ENCODE assay signal across 8 cellular contexts in the genomic region with DNA sequence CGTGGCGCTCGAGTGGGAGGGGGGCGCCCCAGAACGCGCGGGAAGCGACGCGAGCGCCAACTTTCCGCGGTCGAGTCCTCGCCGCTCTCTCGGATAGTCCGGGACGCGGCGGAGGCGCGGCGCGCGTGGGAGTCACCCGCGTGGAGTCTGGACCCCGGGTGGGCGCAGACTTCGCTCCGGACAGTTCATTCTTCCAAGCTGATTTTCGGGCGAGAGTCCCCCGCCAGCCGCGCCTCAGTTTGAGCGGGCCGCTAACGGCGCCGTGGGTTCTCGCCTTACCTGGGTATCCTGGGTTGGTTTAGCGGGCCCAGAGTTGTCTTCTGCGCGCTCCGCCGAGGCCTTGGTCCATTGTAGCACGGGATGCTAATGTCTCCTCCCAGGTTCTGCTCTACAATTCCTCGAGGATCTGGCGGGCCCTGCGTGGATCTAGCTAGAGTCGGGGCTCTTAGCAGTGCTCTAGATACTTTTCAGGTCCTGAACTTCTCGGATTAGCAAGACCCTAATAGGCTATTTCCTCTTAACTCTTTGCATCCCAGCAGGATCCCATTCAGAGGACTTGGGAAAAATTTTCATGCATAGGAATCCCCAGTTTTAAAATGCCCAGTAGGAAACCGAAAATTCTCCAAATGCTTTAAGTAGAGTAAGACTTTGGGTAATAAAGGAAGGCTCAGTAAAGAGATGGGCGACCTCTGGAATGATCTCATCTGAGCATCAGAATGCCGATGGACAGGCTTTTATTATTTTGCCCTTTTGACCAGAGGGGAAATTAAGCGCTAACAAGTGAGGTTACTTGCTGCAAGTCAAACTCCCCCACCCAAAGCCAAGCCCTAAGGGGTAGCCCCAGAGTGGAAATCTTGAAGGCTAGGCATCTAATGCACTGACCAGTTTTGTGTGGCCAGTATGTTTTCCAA. TPM values are rescaled to one million over a fixed set of nuclear protein-coding genes. Genes with fewer than 3 reads are reported as not detected.
A peak's percentile ranks its signal among the peaks of the same experiment; 100 is the strongest.
DNase-seq lines count a peak whose midpoint lies in the region; ATAC-seq and TF ChIP-seq lines count a peak whose summit lies in the region.

No MANE protein-coding gene starts in this region.

- H2BK120ac ChIP-seq in IMR-90 (ENCODE audit: low read depth, low read length), result peak overlapping the region; percentile 47; the same call in 1 of the 2 replicates

- peak overlapping the region; percentile 60; the same call in 1 of the 3 replicates for H2BK15ac ChIP-seq in IMR-90 (ENCODE audit: low read depth, low read length)

- H3K4ac ChIP-seq in IMR-90 (ENCODE audit: low read depth, low read length), result peak overlapping the region; percentile 48

- BruUV-seq in IMR-90 (replicated peaks; lab: Mats Ljungman, UMichigan), result no TSS peak

- H3K9me1 ChIP-seq in IMR-90 (ENCODE audit: insufficient read depth, low read length), result 0 out of 2 replicates have a peak, but pooled peaks cover 4% of the 10 kb centered on the region

- H3K27me3 Mint-ChIP-seq in activated T-cell treated with anti-CD3 and anti-CD28 coated beads, Interleukin-2, amount 50 U/mL, for 4 hours (ENCODE audit: low read depth), result peaks cover 62% of the 10 kb centered on the region

- H2BK20ac ChIP-seq in IMR-90 (ENCODE audit: low read depth, low read length), result no peak overlapping the region

- H3K27me3 ChIP-seq in BLaER1 treated with 17β-estradiol and CSF1 and Interleukin-3, amounts not matched to agents 10 nM and 100 nM, result peaks cover 51 to 67% (median 56%) of the 10 kb centered on the region in 11 experiments
- H3K27me3 ChIP-seq in IMR-90 (ENCODE audit: control insufficient read depth, insufficient read depth, low read length) (no peaks in the 10 kb centered on the region), ovary (no peaks in the 10 kb centered on the region)

- H4K20me1 ChIP-seq in BLaER1 treated with 17β-estradiol and CSF1 and Interleukin-3, amounts not matched to agents 10 nM and 100 nM, result peaks cover 0 to 28% (median 0%) of the 10 kb centered on the region in 11 experiments; a peak in 9 of 22 replicates
- 0 out of 2 replicates have a peak, but pooled peaks cover 3% of the 10 kb centered on the region for H4K20me1 ChIP-seq in IMR-90 (ENCODE audit: insufficient read depth, low read length)

- H3K27ac ChIP-seq in BLaER1 treated with 17β-estradiol and CSF1 and Interleukin-3, amounts not matched to agents 10 nM and 100 nM, result peak overlapping the region; percentile 30 to 91 (median 86); a peak in 20 of 22 replicates
- H3K27ac ChIP-seq in IMR-90 (ENCODE audit: insufficient read depth, low read length), result peak overlapping the region; percentile 66; the same call in 1 of the 2 replicates
- no peak overlapping the region for H3K27ac ChIP-seq in ovary

- no peaks in the 10 kb centered on the region for H3K9me3 ChIP-seq in BLaER1 treated with 17β-estradiol and CSF1 and Interleukin-3, amounts not matched to agents 10 nM and 100 nM (replicated peaks in 1 of 11)
- H3K9me3 ChIP-seq in IMR-90 (ENCODE audit: control insufficient read depth, insufficient read depth, low read length) (no peaks in the 10 kb centered on the region), ovary (no peaks in the 10 kb centered on the region)

- peak overlapping the region; percentile 75 for H3K4me3 Mint-ChIP-seq in activated T-cell treated with anti-CD3 and anti-CD28 coated beads, Interleukin-2, amount 50 U/mL, for 4 hours

- 2% methylated on average over 46 of the region's 58 CpGs; no CpG with 5 or more reads in 1 of the 2 experiments for WGBS in IMR-90 (ENCODE audit: extremely low coverage in 2 of 2, insufficient read length in 1 of 2), 2 experiments
- WGBS in ovary, 3 donors, result 5 to 6% (median 5%) methylated on average over 48 to 58 of the region's 58 CpGs

- no peak for TF ChIP-seq EP300 in ovary (IDR thresholded peaks at IDR 0.05)

- peak overlapping the region; percentile 88 for H2AFZ ChIP-seq in IMR-90 (replicated peaks; ENCODE audit: low read length, poor library complexity)

- no peak for TF ChIP-seq RAD21 in IMR-90 (IDR thresholded peaks at IDR 0.05; ENCODE audit: low read length)

- H3K18ac ChIP-seq in IMR-90 (ENCODE audit: low read depth, low read length), result no peak overlapping the region; the same call in 1 of the 2 replicates

- peak overlapping the region; percentile 82 to 92 for H4K8ac ChIP-seq in IMR-90 (ENCODE audit: low read depth in 2 of 2, low read length in 2 of 2)

- POLR2A ChIA-PET in IMR-90 (lab: Charles Lee; ENCODE audit: unreplicated experiment), result no interaction called here

- no peak for TF ChIP-seq CTCF in IMR-90 (conservative IDR thresholded peaks at IDR 0.05; ENCODE audit: low read depth, low read length)
- no peak for TF ChIP-seq CTCF in ovary (IDR thresholded peaks at IDR 0.05)

- peaks cover 20 to 46% (median 39%) of the 10 kb centered on the region in 10 experiments for H3K4me1 ChIP-seq in BLaER1 treated with 17β-estradiol and CSF1 and Interleukin-3, amounts not matched to agents 10 nM and 100 nM
- H3K4me1 ChIP-seq in IMR-90 (ENCODE audit: control insufficient read depth, insufficient read depth, low read length), result peaks cover 2% of the 10 kb centered on the region
- H3K4me1 ChIP-seq in ovary (ENCODE audit: insufficient read depth), result no peaks in the 10 kb centered on the region

- TF ChIP-seq POLR2A in IMR-90 (IDR thresholded peaks at IDR 0.05; ENCODE audit: low read depth, low read length) (no peak), ovary (IDR thresholded peaks at IDR 0.05) (no peak)

- peak overlapping the region; percentile 72 to 89 (median 79) for H3K4me3 ChIP-seq in BLaER1 treated with 17β-estradiol and CSF1 and Interleukin-3, amounts not matched to agents 10 nM and 100 nM
- H3K4me3 ChIP-seq in IMR-90 (ENCODE audit: insufficient read depth, low read depth, low read length) (peak overlapping the region; percentile 77), ovary (peak overlapping the region; percentile 65)

- H4K91ac ChIP-seq in IMR-90 (ENCODE audit: insufficient read depth, low read depth, low read length), result no peak overlapping the region; the same call in none of the 2 replicates

- H2AK9ac ChIP-seq in IMR-90 (replicated peaks; ENCODE audit: low read depth, low read length, poor library complexity), result peak overlapping the region; percentile 7

- peak overlapping the region; percentile 47; the same call in 1 of the 2 replicates for H3K56ac ChIP-seq in IMR-90 (ENCODE audit: extremely low read depth, insufficient read depth, low read length)

- H3K23ac ChIP-seq in IMR-90 (ENCODE audit: low read depth, low read length), result peak overlapping the region; percentile 67; the same call in 1 of the 2 replicates

- H3K36me3 ChIP-seq in BLaER1 treated with 17β-estradiol and CSF1 and Interleukin-3, amounts not matched to agents 10 nM and 100 nM, result no peaks in the 10 kb centered on the region; a peak in 1 of 22 replicates
- H3K36me3 ChIP-seq in IMR-90 (ENCODE audit: control insufficient read depth, insufficient read depth, low read length) (no peaks in the 10 kb centered on the region), ovary (no peaks in the 10 kb centered on the region)

- no peaks in the 10 kb centered on the region for H3K9me3 Mint-ChIP-seq in activated T-cell treated with anti-CD3 and anti-CD28 coated beads, Interleukin-2, amount 50 U/mL, for 4 hours

- in situ Hi-C loops in IMR-90 (cut with MboI; ENCODE audit: low sequenced_read_pairs), result no loop called here

- no peak overlapping the region for H2BK5ac ChIP-seq in IMR-90 (ENCODE audit: low read depth, low read length, poor library complexity, severe bottlenecking)

- peak overlapping the region; percentile 77 to 97 (median 88) for H3K4me2 ChIP-seq in BLaER1 treated with 17β-estradiol and CSF1 and Interleukin-3, amounts not matched to agents 10 nM and 100 nM
- H3K4me2 ChIP-seq in IMR-90 (ENCODE audit: low read depth, low read length), result peak overlapping the region; percentile 86

- H4K5ac ChIP-seq in IMR-90 (ENCODE audit: low read depth, low read length), result peak overlapping the region; percentile 50

- H3K9ac ChIP-seq in BLaER1 treated with 17β-estradiol and CSF1 and Interleukin-3, amounts not matched to agents 10 nM and 100 nM, result peak overlapping the region; percentile 76 to 95 (median 88)
- peak overlapping the region; percentile 65 for H3K9ac ChIP-seq in IMR-90 (ENCODE audit: low read depth, low read length)

- intact Hi-C loops in IMR-90 (cut with micrococcal nuclease), result no loop called here
- intact Hi-C loops in ovary (cut with DNase I), result no loop called here

- H3K14ac ChIP-seq in IMR-90 (replicated peaks; ENCODE audit: low read depth, low read length), result peak overlapping the region; percentile 27

- no peak overlapping the region; the same call in 1 of the 2 replicates for H2AK5ac ChIP-seq in IMR-90 (ENCODE audit: low read depth, low read length)

- H3K4me1 Mint-ChIP-seq in activated T-cell treated with anti-CD3 and anti-CD28 coated beads, Interleukin-2, amount 50 U/mL, for 4 hours (ENCODE audit: low read depth), result peaks cover 13% of the 10 kb centered on the region

- CTCF ChIA-PET in IMR-90 (lab: Yijun Ruan, JAX), result no interaction called here

- H3K36me3 Mint-ChIP-seq in activated T-cell treated with anti-CD3 and anti-CD28 coated beads, Interleukin-2, amount 50 U/mL, for 4 hours (ENCODE audit: insufficient read depth), result no peaks in the 10 kb centered on the region

- H3K79me1 ChIP-seq in IMR-90 (ENCODE audit: low read depth in 1 of 2, low read length in 2 of 2), result peaks cover 6 to 11% of the 10 kb centered on the region in 2 experiments; a peak in 2 of 4 replicates

- DNase-seq in IMR-90 (no peak), glomerular visceral epithelial cell (ENCODE audit: extremely low spot score) (peak; percentile 40), ovary (peak in 1 of 5 donors; percentile 42), inferior parietal cortex (ENCODE audit: extremely low spot score) (no peak)
- no peak for DNase-seq in activated T-cell treated with anti-CD3 and anti-CD28 coated beads, Interleukin-2, amount 50 U/mL, for 4 hours

- ATAC-seq in IMR-90 (ENCODE audit: low read depth), result peak; percentile 25
- peak; percentile 38 to 56 for ATAC-seq in activated T-cell treated with anti-CD3 and anti-CD28 coated beads, Interleukin-2, amount 50 U/mL, for 4 hours
- no peak for ATAC-seq in HG02759 (IDR thresholded peaks at IDR 0.05; ENCODE audit: unreplicated experiment)
- ATAC-seq in HG03175 (IDR thresholded peaks at IDR 0.05; ENCODE audit: unreplicated experiment), result no peak

- dilution Hi-C loops in IMR-90 (cut with HindIII; ENCODE audit: low sequenced_read_pairs, unreplicated experiment), result no loop called here

RNA-seq across cellular contexts. Expression of a gene that starts 0.5 kb away (rescaled TPM):
- 53.3 and 69.7 TPM in 2 replicates for total RNA-seq in IMR-90 (2012; rRNA removed)
- 23.9 and 24.1 TPM in 2 replicates for polyA plus RNA-seq in IMR-90 (2012; rRNA removed)
- 7.1 and 11.9 TPM in 2 replicates for polyA plus RNA-seq in IMR-90 (2012; cell fraction: cytosol; rRNA removed)
- polyA plus RNA-seq in IMR-90 (2012; cell fraction: nucleus; rRNA removed; ENCODE audit: low replicate concordance), result 6.7 and 19.1 TPM in 2 replicates
- 1 to 10 TPM; 3.0 to 4.6 (median 3.8) TPM for total RNA-seq in activated T-cell treated with anti-CD3 and anti-CD28 coated beads, Interleukin-2, amount 50 U/mL, for 4 hours
- 1 to 10 TPM; 1.3 to 6.4 (median 4.3) TPM for total RNA-seq in ovary
- polyA plus RNA-seq in ovary, result 10 to 100 TPM in 1 of 2 donors, 1 to 10 TPM in 1; 3.8 to 18.4 TPM

RNA-seq across cellular contexts. Expression of a gene that starts 17.1 kb away (rescaled TPM):
- total RNA-seq in IMR-90 (2012; rRNA removed) (not detected in 2 replicates), ovary (1 to 10 TPM; 1.1 to 5.6 (median 2.0) TPM)
- polyA plus RNA-seq in IMR-90 (2012; rRNA removed) (not detected in 2 replicates), ovary (1 to 10 TPM; 6.3 to 6.8 TPM)
- not detected in 2 replicates for polyA plus RNA-seq in IMR-90 (2012; cell fraction: cytosol; rRNA removed)
- not detected in 2 replicates for polyA plus RNA-seq in IMR-90 (2012; cell fraction: nucleus; rRNA removed; ENCODE audit: low replicate concordance)
- total RNA-seq in activated T-cell treated with anti-CD3 and anti-CD28 coated beads, Interleukin-2, amount 50 U/mL, for 4 hours, result not detected

Comparison
In these comparisons a context has a peak if more than half of its experiments do, and no peak if none do; other contexts are left out.
1. H3K27ac ChIP-seq: peak in BLaER1 treated with 17β-estradiol and CSF1 and Interleukin-3, amounts not matched to agents 10 nM and 100 nM (11 of 11) and IMR-90 (single experiment); none in ovary (0 of 2).
2. ATAC-seq: peak in IMR-90 (single experiment) and activated T-cell treated with anti-CD3 and anti-CD28 coated beads, Interleukin-2, amount 50 U/mL, for 4 hours (2 of 2); none in HG02759 (single experiment) and HG03175 (single experiment).
3. Peak in every context shown above with its lines, with median percentiles within 50 percentile points of each other: H3K4me3 ChIP-seq.